In the genomic region with DNA sequence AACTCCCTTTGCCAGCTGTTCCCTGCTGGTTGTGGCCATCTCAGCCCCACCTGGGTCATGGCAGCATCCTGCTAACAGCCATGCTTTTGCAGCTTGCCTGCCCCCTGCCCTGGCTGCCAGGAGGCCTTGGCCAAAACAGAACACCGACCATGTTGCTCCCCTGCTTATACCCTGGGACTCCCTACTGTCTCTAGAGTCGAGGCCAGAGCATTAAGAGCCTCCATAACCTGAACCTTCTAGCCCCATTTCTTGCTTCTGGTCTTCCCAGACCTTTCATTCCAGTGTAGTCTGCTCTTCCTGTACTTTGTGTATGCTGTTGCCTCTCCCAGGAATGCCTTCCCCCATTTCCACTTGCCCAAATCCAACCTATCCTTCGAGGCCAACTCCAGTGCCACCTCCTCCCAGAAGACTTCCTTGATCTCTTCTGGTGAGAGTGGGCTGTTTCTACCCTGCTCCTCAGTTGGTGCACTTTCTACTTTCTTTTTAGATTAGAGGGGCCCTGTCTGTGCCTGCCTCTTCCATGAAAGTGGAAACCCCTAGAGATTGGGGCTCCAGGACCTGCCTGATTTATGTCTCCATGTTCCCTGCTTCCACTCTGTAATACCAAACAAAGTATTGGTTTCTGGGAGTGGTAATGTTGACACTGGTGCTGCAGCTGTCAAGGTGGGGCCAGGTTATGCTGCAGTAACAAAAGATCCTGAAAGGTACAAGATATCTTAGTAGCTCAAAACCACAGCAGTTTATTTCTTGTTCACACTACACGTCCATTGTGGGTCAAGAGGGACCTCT, we compare ENCODE assay signal across 18 cellular contexts.
"Had no signal": no experiment of that assay in that cellular context is flagged by ENCODE, and none has a peak within 500 bp of the region (broad histone marks: within the 10 kb centered on the region; RNA-seq: fewer than 3 reads in every experiment).

No MANE protein-coding gene starts in this region.

- H3K27me3 ChIP-seq: breast epithelium, dorsolateral prefrontal cortex, gastrocnemius medialis, heart right ventricle, ovary, transverse colon, vagina had no signal

- H3K36me3 Mint-ChIP-seq: activated naive CD8-positive, alpha-beta T cell treated with anti-CD3 and anti-CD28 coated beads for 36 hours had no signal

- H3K36me3 ChIP-seq: breast epithelium, gastrocnemius medialis, ovary, transverse colon, vagina had no signal

- H3K27me3 Mint-ChIP-seq: activated naive CD8-positive, alpha-beta T cell treated with anti-CD3 and anti-CD28 coated beads for 36 hours; stimulated activated memory B cell treated with anti-CD40 and anti-IgM and Interleukin-4, amounts not matched to agents 10 μg/mL and 1 μg/mL and 100 μg/mL, for 72 hours had no signal

- H3K9me3 Mint-ChIP-seq: activated naive CD8-positive, alpha-beta T cell treated with anti-CD3 and anti-CD28 coated beads for 36 hours; activated T-cell treated with anti-CD3 and anti-CD28 coated beads, Interleukin-2, amount 50 U/mL, for 72 hours; endodermal cell; neural crest cell; stimulated activated memory B cell treated with anti-CD40 and anti-IgM and Interleukin-4, amounts not matched to agents 10 μg/mL and 1 μg/mL and 100 μg/mL, for 72 hours had no signal

- ATAC-seq: activated CD8-positive, alpha-beta T cell treated with anti-CD3 and anti-CD28 coated beads, Interleukin-2, amount 10 ng/mL, durations not matched to agents 7 days and 5 days; activated T-cell treated with anti-CD3 and anti-CD28 coated beads, Interleukin-2, amount 50 U/mL, for 72 hours; left colon; stimulated activated memory B cell treated with anti-CD40 and anti-IgM and Interleukin-4, amounts not matched to agents 10 μg/mL and 1 μg/mL and 100 μg/mL, for 72 hours had no signal

- H3K4me3 ChIP-seq: breast epithelium, dorsolateral prefrontal cortex, gastrocnemius medialis, heart right ventricle, ovary, transverse colon, vagina had no signal

- DNase-seq: activated CD4-positive, alpha-beta T cell treated with anti-CD3 and anti-CD28 coated beads for 4 hours; activated CD8-positive, alpha-beta memory T cell treated with anti-CD3 and anti-CD28 coated beads, Interleukin-2, amount 50 U/mL, for 4 hours; activated CD8-positive, alpha-beta T cell treated with anti-CD3 and anti-CD28 coated beads, Interleukin-2, amount 10 ng/mL, durations not matched to agents 7 days and 5 days; activated naive CD8-positive, alpha-beta T cell treated with anti-CD3 and anti-CD28 coated beads for 36 hours; activated T-cell treated with anti-CD3 and anti-CD28 coated beads, Interleukin-2, amount 50 U/mL, for 72 hours; endodermal cell; erythroblast; T-helper 2 cell; transverse colon had no signal

- H3K4me3 Mint-ChIP-seq: activated CD8-positive, alpha-beta T cell treated with anti-CD3 and anti-CD28 coated beads, Interleukin-2, amount 10 ng/mL, durations not matched to agents 7 days and 5 days; activated naive CD8-positive, alpha-beta T cell treated with anti-CD3 and anti-CD28 coated beads for 36 hours; activated T-cell treated with anti-CD3 and anti-CD28 coated beads, Interleukin-2, amount 50 U/mL, for 72 hours; endodermal cell; neural crest cell; stimulated activated memory B cell treated with anti-CD40 and anti-IgM and Interleukin-4, amounts not matched to agents 10 μg/mL and 1 μg/mL and 100 μg/mL, for 72 hours had no signal

- H3K27ac Mint-ChIP-seq: activated CD8-positive, alpha-beta T cell treated with anti-CD3 and anti-CD28 coated beads, Interleukin-2, amount 10 ng/mL, durations not matched to agents 7 days and 5 days; activated naive CD8-positive, alpha-beta T cell treated with anti-CD3 and anti-CD28 coated beads for 36 hours; activated T-cell treated with anti-CD3 and anti-CD28 coated beads, Interleukin-2, amount 50 U/mL, for 72 hours; endodermal cell; stimulated activated memory B cell treated with anti-CD40 and anti-IgM and Interleukin-4, amounts not matched to agents 10 μg/mL and 1 μg/mL and 100 μg/mL, for 72 hours had no signal

- H3K9me3 ChIP-seq: breast epithelium, gastrocnemius medialis, heart right ventricle, ovary, transverse colon, vagina had no signal

- H3K4me1 Mint-ChIP-seq: endodermal cell had no signal

- H3K27ac ChIP-seq: breast epithelium, heart right ventricle, ovary, transverse colon had no signal
